In the genomic region with DNA sequence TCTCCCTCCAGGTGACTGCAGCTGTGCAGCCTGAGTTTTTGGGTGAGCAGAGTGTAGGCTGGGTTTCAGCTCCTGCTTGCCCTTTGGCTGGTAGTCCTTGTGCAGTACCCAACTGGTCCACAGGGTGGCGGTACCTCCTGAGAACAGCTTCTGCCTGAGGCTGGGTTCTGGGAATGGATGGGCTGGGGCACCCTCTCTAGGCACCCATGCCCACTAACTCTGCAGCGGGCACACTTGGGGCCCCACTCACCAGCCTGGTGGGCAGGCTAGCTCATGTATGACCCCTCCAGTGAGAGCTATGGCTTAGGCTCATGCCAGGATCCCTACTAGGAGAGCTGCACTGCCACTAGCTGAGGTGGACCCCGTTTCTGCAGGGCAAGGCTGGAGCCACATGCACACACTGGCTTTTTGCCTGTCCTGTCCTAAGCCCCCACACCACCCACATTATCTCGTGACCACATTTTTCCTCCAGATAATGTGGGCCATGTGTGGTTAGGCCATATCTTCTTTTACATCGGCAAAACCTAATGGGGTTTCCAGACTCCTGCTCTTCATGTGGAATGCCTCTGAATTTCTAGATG, we compare ENCODE assay signal across 8 cellular contexts. TPM values are rescaled to one million over a fixed set of nuclear protein-coding genes. Genes with fewer than 3 reads are reported as not detected.
DNase-seq lines count a peak whose midpoint lies in the region; ATAC-seq and TF ChIP-seq lines count a peak whose summit lies in the region.

No MANE protein-coding gene starts in this region.

- H3K27ac Mint-ChIP-seq in activated T-helper 2 cell treated with anti-CD3 and anti-CD28 coated beads, Interferon-gamma antibody, Interleukin-2, Interleukin-4, amounts not matched to agents 10 μg/mL and 5 μg/mL and 100 μg/mL, durations not matched to agents 14 hours and 24 hours and 36 hours: no peak overlapping the region

- peaks cover 23% of the 10 kb centered on the region for H3K4me1 Mint-ChIP-seq in activated T-helper 2 cell treated with anti-CD3 and anti-CD28 coated beads, Interferon-gamma antibody, Interleukin-2, Interleukin-4, amounts not matched to agents 10 μg/mL and 5 μg/mL and 100 μg/mL, durations not matched to agents 14 hours and 24 hours and 36 hours (ENCODE audit: low read depth)

- H3K4me3 Mint-ChIP-seq in activated T-helper 2 cell treated with anti-CD3 and anti-CD28 coated beads, Interferon-gamma antibody, Interleukin-2, Interleukin-4, amounts not matched to agents 10 μg/mL and 5 μg/mL and 100 μg/mL, durations not matched to agents 14 hours and 24 hours and 36 hours (ENCODE audit: low read depth): no peak overlapping the region

- H3K9me3 ChIP-seq in upper lobe of right lung: no peaks in the 10 kb centered on the region

- no peaks in the 10 kb centered on the region for H3K9me3 Mint-ChIP-seq in activated T-helper 2 cell treated with anti-CD3 and anti-CD28 coated beads, Interferon-gamma antibody, Interleukin-2, Interleukin-4, amounts not matched to agents 10 μg/mL and 5 μg/mL and 100 μg/mL, durations not matched to agents 14 hours and 24 hours and 36 hours

- H3K27me3 ChIP-seq in upper lobe of right lung: no peaks in the 10 kb centered on the region

- peak; percentile 58 for ATAC-seq in GM19023 (IDR thresholded peaks at IDR 0.05; ENCODE audit: unreplicated experiment)
- ATAC-seq in upper lobe of right lung: peak; percentile 90

- no peak for DNase-seq in AG09319 (ENCODE audit: extremely low read depth, low read depth)
- peak; percentile 72 for DNase-seq in KG1 (lab: John Stamatoyannopoulos, UW)
- peak; percentile 59 to 69 for DNase-seq in SHP77 (lab: John Stamatoyannopoulos, UW)
- peak; percentile 81 for DNase-seq in activated T-helper 2 cell treated with anti-CD3 and anti-CD28 coated beads, Interferon-gamma antibody, Interleukin-2, Interleukin-4, amounts not matched to agents 10 μg/mL and 5 μg/mL and 100 μg/mL, durations not matched to agents 14 hours and 24 hours and 36 hours (ENCODE audit: low spot score)
- DNase-seq in globus pallidus (ENCODE audit: low spot score): peak; percentile 63
- DNase-seq in pons (ENCODE audit: low spot score): peak; percentile 75
- peak; percentile 91 for DNase-seq in upper lobe of right lung

- H3K27me3 Mint-ChIP-seq in activated T-helper 2 cell treated with anti-CD3 and anti-CD28 coated beads, Interferon-gamma antibody, Interleukin-2, Interleukin-4, amounts not matched to agents 10 μg/mL and 5 μg/mL and 100 μg/mL, durations not matched to agents 14 hours and 24 hours and 36 hours (ENCODE audit: low read depth): no peaks in the 10 kb centered on the region

- H3K36me3 ChIP-seq in upper lobe of right lung: no peaks in the 10 kb centered on the region

- intact Hi-C loops in activated T-helper 2 cell treated with anti-CD3 and anti-CD28 coated beads, Interferon-gamma antibody, Interleukin-2, Interleukin-4, amounts not matched to agents 10 μg/mL and 5 μg/mL and 100 μg/mL, durations not matched to agents 14 hours and 24 hours and 36 hours (cut with micrococcal nuclease): loop anchor here (1.0 to 2.0 kb wide), 3 partner anchors 14 to 344 kb away; partner anchors contain the start of gene AHCYL1
- intact Hi-C loops in upper lobe of right lung (cut with DNase I): loop anchor here (5.0 kb wide), 1 partner anchor 132 kb away; no protein-coding TSS in a partner anchor

- H3K4me3 ChIP-seq in upper lobe of right lung: no peak overlapping the region

- TF ChIP-seq CTCF in AG09319 (IDR thresholded peaks at IDR 0.05; ENCODE audit: low read depth, low read length) (peak; percentile 97), upper lobe of right lung (IDR thresholded peaks at IDR 0.05) (peak; percentile 97)

- H3K27ac ChIP-seq in upper lobe of right lung: no peak overlapping the region

- H3K36me3 Mint-ChIP-seq in activated T-helper 2 cell treated with anti-CD3 and anti-CD28 coated beads, Interferon-gamma antibody, Interleukin-2, Interleukin-4, amounts not matched to agents 10 μg/mL and 5 μg/mL and 100 μg/mL, durations not matched to agents 14 hours and 24 hours and 36 hours (ENCODE audit: low read depth): no peaks in the 10 kb centered on the region

- peaks cover 8% of the 10 kb centered on the region for H3K4me1 ChIP-seq in upper lobe of right lung

RNA-seq across cellular contexts. Expression of gene GSTM4, which starts 15.5 kb away (rescaled TPM):
- 13.6 and 13.9 TPM in 2 replicates for total RNA-seq in activated T-helper 2 cell treated with anti-CD3 and anti-CD28 coated beads, Interferon-gamma antibody, Interleukin-2, Interleukin-4, amounts not matched to agents 10 μg/mL and 5 μg/mL and 100 μg/mL, durations not matched to agents 14 hours and 24 hours and 36 hours
- total RNA-seq in upper lobe of right lung: 17.2 TPM

RNA-seq across cellular contexts. Expression of gene AMPD2, which starts 20.7 kb away (rescaled TPM):
- 77.5 and 78.4 TPM in 2 replicates for total RNA-seq in activated T-helper 2 cell treated with anti-CD3 and anti-CD28 coated beads, Interferon-gamma antibody, Interleukin-2, Interleukin-4, amounts not matched to agents 10 μg/mL and 5 μg/mL and 100 μg/mL, durations not matched to agents 14 hours and 24 hours and 36 hours
- total RNA-seq in upper lobe of right lung: 56.9 TPM

RNA-seq across cellular contexts. Expression of gene GNAT2, which starts 21.0 kb away (rescaled TPM):
- total RNA-seq in activated T-helper 2 cell treated with anti-CD3 and anti-CD28 coated beads, Interferon-gamma antibody, Interleukin-2, Interleukin-4, amounts not matched to agents 10 μg/mL and 5 μg/mL and 100 μg/mL, durations not matched to agents 14 hours and 24 hours and 36 hours: 0.18 TPM in 1 of 2 replicates, not detected in the other
- total RNA-seq in upper lobe of right lung: not detected

RNA-seq across cellular contexts. Expression of gene GSTM2, which starts 27.5 kb away (rescaled TPM):
- 30.1 and 32.3 TPM in 2 replicates for total RNA-seq in activated T-helper 2 cell treated with anti-CD3 and anti-CD28 coated beads, Interferon-gamma antibody, Interleukin-2, Interleukin-4, amounts not matched to agents 10 μg/mL and 5 μg/mL and 100 μg/mL, durations not matched to agents 14 hours and 24 hours and 36 hours
- 37.3 TPM for total RNA-seq in upper lobe of right lung

RNA-seq across cellular contexts. Expression of gene GSTM1, which starts 47.2 kb away (rescaled TPM):
- total RNA-seq in activated T-helper 2 cell treated with anti-CD3 and anti-CD28 coated beads, Interferon-gamma antibody, Interleukin-2, Interleukin-4, amounts not matched to agents 10 μg/mL and 5 μg/mL and 100 μg/mL, durations not matched to agents 14 hours and 24 hours and 36 hours: 112 and 113 TPM in 2 replicates
- not detected for total RNA-seq in upper lobe of right lung
